ENCODE assay signal across 21 cellular contexts in the genomic region with DNA sequence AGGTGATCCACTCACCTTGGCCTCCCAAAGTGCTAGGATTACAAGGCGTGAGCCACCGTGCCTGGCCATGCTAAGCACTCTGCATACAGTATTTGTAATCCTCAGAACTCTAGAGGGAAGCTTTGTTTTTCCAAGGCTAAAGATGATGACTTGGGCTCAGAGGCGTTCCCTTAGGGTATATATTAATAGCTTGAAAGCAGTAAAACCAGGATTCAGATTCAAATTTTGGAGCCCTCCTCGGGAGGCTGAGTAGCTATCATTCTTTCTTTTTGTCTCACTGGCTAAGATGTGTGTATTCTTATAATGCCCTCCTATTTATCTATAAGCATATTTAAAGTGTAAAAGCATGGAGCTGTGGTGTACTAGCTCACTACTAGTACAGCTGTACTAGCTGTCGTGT.
"Had no signal": no experiment of that assay in that cellular context is flagged by ENCODE, and none has a peak within 500 bp of the region (broad histone marks: within the 10 kb centered on the region; RNA-seq: fewer than 3 reads in every experiment).

No MANE protein-coding gene starts in this region.

- H3K4me3 Mint-ChIP-seq: endodermal cell; naive thymus-derived CD8-positive, alpha-beta T cell; nephron progenitor cell had no signal

- DNase-seq: dorsolateral prefrontal cortex; effector CD4-positive, alpha-beta T cell; endodermal cell; foreskin keratinocyte; heart left ventricle; kidney; left lung; mesendoderm; midbrain; naive thymus-derived CD8-positive, alpha-beta T cell; nephron progenitor cell; nucleus accumbens; stimulated activated CD4-positive, alpha-beta T cell treated with anti-CD3 and anti-CD28 coated beads, Interleukin-12 subunit alpha, Interleukin-12 subunit beta, amount 100 ng/mL, for 4 hours; stimulated activated CD4-positive, alpha-beta T cell treated with anti-CD3 and anti-CD28 coated beads, Interleukin-1b, Interleukin-23, amount 100 ng/mL, for 48 hours; stimulated activated CD4-positive, alpha-beta T cell treated with anti-CD3 and anti-CD28 coated beads, Interleukin-4, amount 100 ng/mL, for 1 hour; stimulated activated CD8-positive, alpha-beta memory T cell treated with anti-CD3 and anti-CD28 coated beads, Interleukin-4, amount 100 ng/mL, for 48 hours; stimulated activated naive CD4-positive, alpha-beta T cell treated with Interleukin-2 at 50 U/mL for 16 hours; upper lobe of right lung had no signal

- H3K9me3 Mint-ChIP-seq: endodermal cell; naive thymus-derived CD8-positive, alpha-beta T cell; nephron progenitor cell had no signal

- H3K27me3 Mint-ChIP-seq: naive thymus-derived CD8-positive, alpha-beta T cell had no signal

- ATAC-seq: esophagus mucosa; foreskin keratinocyte; gastroesophageal sphincter; heart left ventricle; left lung; naive thymus-derived CD8-positive, alpha-beta T cell; sciatic nerve; upper lobe of right lung had no signal

- H3K4me1 Mint-ChIP-seq: endodermal cell, nephron progenitor cell had no signal

- H3K27ac Mint-ChIP-seq: endodermal cell, nephron progenitor cell had no signal
